In genomic region chr1:90411155-90411554, GRCh38 we compare ENCODE assay signal across 17 cellular contexts.
DNase-seq lines count a peak whose midpoint lies in the region; ATAC-seq and TF ChIP-seq lines count a peak whose summit lies in the region.
"Had no signal": no experiment of that assay in that cellular context is flagged by ENCODE, and none has a peak within 500 bp of the region (broad histone marks: within the 10 kb centered on the region; RNA-seq: fewer than 3 reads in every experiment).

No MANE protein-coding gene starts in this region.

- intact Hi-C loops in activated CD4-positive, alpha-beta T cell treated with anti-CD3 and anti-CD28 coated beads, Interleukin-2, amount 10 ng/mL, durations not matched to agents 24 days and 14 days (cut with micrococcal nuclease), result no loop called here
- intact Hi-C loops in activated CD4-positive, alpha-beta T cell treated with anti-CD3 and anti-CD28 coated beads for 36 hours (cut with DNase I, micrococcal nuclease), result no loop called here

- H3K79me2 ChIP-seq in hepatocyte, result no peaks in the 10 kb centered on the region

- 71% methylated on average over 3 of the region's 3 CpGs for WGBS in hepatocyte (ENCODE audit: low lambda C conversion rate, missing lambda C conversion rate)

- no peaks in the 10 kb centered on the region for H3K36me3 ChIP-seq in hepatocyte (replicated peaks; ENCODE audit: insufficient read depth, low read depth)

- no peaks in the 10 kb centered on the region for H3K36me3 Mint-ChIP-seq in activated CD4-positive, alpha-beta T cell treated with anti-CD3 and anti-CD28 coated beads, Interleukin-2, amount 10 ng/mL, durations not matched to agents 24 days and 14 days (ENCODE audit: low read depth)
- no peaks in the 10 kb centered on the region for H3K36me3 Mint-ChIP-seq in activated CD4-positive, alpha-beta T cell treated with anti-CD3 and anti-CD28 coated beads for 36 hours (ENCODE audit: low read depth)

- no peak for ATAC-seq in activated CD4-positive, alpha-beta T cell treated with anti-CD3 and anti-CD28 coated beads for 36 hours
- ATAC-seq in activated CD4-positive, CD25-positive, alpha-beta regulatory T cell treated with anti-CD3 and anti-CD28 coated beads, Interleukin-2, amount 50 U/mL, for 24 hours, result no peak
- ATAC-seq: A549 had no signal

- no peaks in the 10 kb centered on the region for H3K4me1 ChIP-seq in hepatocyte (ENCODE audit: insufficient read depth)
- H3K4me1 ChIP-seq: A549, Caco-2 had no signal

- no peaks in the 10 kb centered on the region for H3K9me2 ChIP-seq in hepatocyte (replicated peaks; ENCODE audit: insufficient read depth)

- POLR2A ChIA-PET in activated CD4-positive, alpha-beta T cell treated with anti-CD3 and anti-CD28 coated beads for 36 hours (lab: Charles Lee), result no interaction called here

- H3K27ac Mint-ChIP-seq in activated CD4-positive, alpha-beta T cell treated with anti-CD3 and anti-CD28 coated beads, Interleukin-2, amount 10 ng/mL, durations not matched to agents 24 days and 14 days, result no peak overlapping the region
- no peak overlapping the region for H3K27ac Mint-ChIP-seq in activated CD4-positive, alpha-beta T cell treated with anti-CD3 and anti-CD28 coated beads for 36 hours
- H3K27ac Mint-ChIP-seq: CD4-positive, alpha-beta T cell; H9 had no signal

- CTCF ChIA-PET in activated CD4-positive, alpha-beta T cell treated with anti-CD3 and anti-CD28 coated beads for 36 hours (lab: Charles Lee), result no interaction called here

- DNase-seq in activated CD4-positive, alpha-beta T cell treated with anti-CD3 and anti-CD28 coated beads, Interleukin-2, amount 10 ng/mL, durations not matched to agents 24 days and 14 days, result peak; percentile 28
- DNase-seq in activated CD4-positive, alpha-beta T cell treated with anti-CD3 and anti-CD28 coated beads for 36 hours, result no peak
- DNase-seq in hepatocyte (ENCODE audit: low spot score) (peak; percentile 58), renal cortical epithelial cell (ENCODE audit: low read depth) (peak; percentile 15), NCI-H69 (lab: John Stamatoyannopoulos, UW) (no peak), GF-D8 (lab: John Stamatoyannopoulos, UW) (no peak)
- DNase-seq: AML-193; CD4-positive, alpha-beta T cell; DMS153; DMS79; GDM1; H9 had no signal

- no peaks in the 10 kb centered on the region for H3K27me3 ChIP-seq in hepatocyte

- no peaks in the 10 kb centered on the region for H4K20me1 ChIP-seq in hepatocyte (ENCODE audit: insufficient read depth, poor library complexity, severe bottlenecking)

- no peak overlapping the region for H3K4me3 Mint-ChIP-seq in activated CD4-positive, alpha-beta T cell treated with anti-CD3 and anti-CD28 coated beads, Interleukin-2, amount 10 ng/mL, durations not matched to agents 24 days and 14 days
- H3K4me3 Mint-ChIP-seq in activated CD4-positive, alpha-beta T cell treated with anti-CD3 and anti-CD28 coated beads for 36 hours, result no peak overlapping the region
- H3K4me3 Mint-ChIP-seq: CD4-positive, alpha-beta T cell; H9 had no signal

- H3K9me3 ChIP-seq in hepatocyte (ENCODE audit: low read depth), result no peaks in the 10 kb centered on the region
- H3K9me3 ChIP-seq: A549, Caco-2 had no signal

- TF ChIP-seq CTCF in hepatocyte (IDR thresholded peaks at IDR 0.05; ENCODE audit: poor library complexity), result no peak

- no peaks in the 10 kb centered on the region for H3K9me3 Mint-ChIP-seq in activated CD4-positive, alpha-beta T cell treated with anti-CD3 and anti-CD28 coated beads, Interleukin-2, amount 10 ng/mL, durations not matched to agents 24 days and 14 days
- H3K9me3 Mint-ChIP-seq in activated CD4-positive, alpha-beta T cell treated with anti-CD3 and anti-CD28 coated beads for 36 hours (ENCODE audit: low read depth), result peaks cover 2% of the 10 kb centered on the region

- no peaks in the 10 kb centered on the region for H3K27me3 Mint-ChIP-seq in activated CD4-positive, alpha-beta T cell treated with anti-CD3 and anti-CD28 coated beads, Interleukin-2, amount 10 ng/mL, durations not matched to agents 24 days and 14 days
- H3K27me3 Mint-ChIP-seq in activated CD4-positive, alpha-beta T cell treated with anti-CD3 and anti-CD28 coated beads for 36 hours, result peaks cover 3% of the 10 kb centered on the region

- peak overlapping the region; percentile 58 for H3K27ac ChIP-seq in hepatocyte
- H3K27ac ChIP-seq: 22Rv1, A549, C4-2B had no signal

- H2AFZ ChIP-seq in hepatocyte, result no peak overlapping the region

- no peak overlapping the region for H3K4me3 ChIP-seq in hepatocyte
- H3K4me3 ChIP-seq: A549 had no signal

- H3K4me2 ChIP-seq in hepatocyte, result no peak overlapping the region
- H3K4me2 ChIP-seq: A549 had no signal

- no peaks in the 10 kb centered on the region for H3K4me1 Mint-ChIP-seq in activated CD4-positive, alpha-beta T cell treated with anti-CD3 and anti-CD28 coated beads, Interleukin-2, amount 10 ng/mL, durations not matched to agents 24 days and 14 days
- no peaks in the 10 kb centered on the region for H3K4me1 Mint-ChIP-seq in activated CD4-positive, alpha-beta T cell treated with anti-CD3 and anti-CD28 coated beads for 36 hours
- H3K4me1 Mint-ChIP-seq: H9 had no signal

Comparison
In these comparisons a context has a peak if more than half of its experiments do, and no peak if none do; other contexts are left out.
1. DNase-seq: peak in activated CD4-positive, alpha-beta T cell treated with anti-CD3 and anti-CD28 coated beads, Interleukin-2, amount 10 ng/mL, durations not matched to agents 24 days and 14 days (single experiment), hepatocyte (single experiment) and renal cortical epithelial cell (single experiment); none in activated CD4-positive, alpha-beta T cell treated with anti-CD3 and anti-CD28 coated beads for 36 hours (single experiment), NCI-H69 (single experiment) and GF-D8 (single experiment).